Comparison of ENCODE assay signal across 21 cellular contexts in the genomic region with DNA sequence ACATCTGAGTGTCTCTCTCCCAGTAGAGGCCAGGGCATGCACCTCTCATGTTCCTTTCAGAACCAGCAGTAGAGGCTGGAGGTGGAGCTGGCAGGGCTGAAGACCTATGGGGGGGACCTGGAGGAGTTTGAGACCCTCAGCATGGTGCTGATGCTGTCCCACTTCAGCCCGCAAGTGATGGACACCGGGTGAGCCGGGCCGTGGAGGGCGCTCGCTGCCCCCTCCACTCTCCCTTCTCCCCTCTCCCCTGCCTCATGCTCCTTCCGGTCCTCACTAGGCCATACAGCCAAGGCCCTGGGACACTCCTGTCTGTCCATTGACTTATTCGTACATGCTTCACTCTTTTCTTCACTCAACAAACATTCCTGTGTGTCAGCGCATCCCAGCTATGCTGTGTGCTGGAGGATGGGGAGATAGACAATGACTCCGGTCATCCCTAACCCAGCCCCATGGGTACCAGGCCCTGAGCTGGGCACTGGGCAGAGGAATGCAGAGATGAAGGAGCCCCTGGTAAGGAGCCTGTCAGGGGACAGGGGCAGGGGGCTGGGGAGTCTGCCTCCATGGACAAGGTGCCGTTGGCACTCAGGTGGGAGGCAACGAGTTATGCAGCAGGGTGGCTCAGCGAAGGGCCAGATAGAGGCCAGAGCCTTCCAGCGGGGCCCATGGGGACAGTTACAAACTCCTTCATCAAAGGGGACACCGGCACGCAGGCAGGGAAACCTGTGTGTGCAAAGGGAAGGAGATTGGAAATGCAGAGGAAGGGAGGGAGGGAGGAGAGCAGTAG. TPM values are rescaled to one million over a fixed set of nuclear protein-coding genes. Genes with fewer than 3 reads are reported as not detected.
DNase-seq lines count a peak whose midpoint lies in the region; ATAC-seq, FAIRE-seq and TF ChIP-seq lines count a peak whose summit lies in the region.
"Had no signal": no experiment of that assay in that cellular context is flagged by ENCODE, and none has a peak within 500 bp of the region (broad histone marks: within the 10 kb centered on the region; RNA-seq: fewer than 3 reads in every experiment).

No MANE protein-coding gene starts in this region.

- peaks cover 1 to 15% (median 10%) of the 10 kb centered on the region in 4 experiments; a peak in 6 of 7 replicates for H3K27me3 ChIP-seq in H1 (replicated peaks in 1 of 4; ENCODE audit: control insufficient read depth in 3 of 4, extremely low read depth in 1 of 4, insufficient read depth in 3 of 4, low read length in 3 of 4)
- H3K27me3 ChIP-seq in lower lobe of right lung (ENCODE audit: low read depth): peaks cover 43% of the 10 kb centered on the region
- H3K27me3 ChIP-seq in spleen (replicated peaks in 1 of 7): peaks cover 0 to 62% (median 12%) of the 10 kb centered on the region in 7 donors
- H3K27me3 ChIP-seq: BLaER1 had no signal

- H3K9me3 ChIP-seq in H1 (ENCODE audit: insufficient read depth in 2 of 2, low read depth in 1 of 2, low read length in 1 of 2) (no peaks in the 10 kb centered on the region), lower lobe of right lung (no peaks in the 10 kb centered on the region), spleen (peaks cover 0 to 19% (median 10%) of the 10 kb centered on the region in 8 donors)

- H3K4me3 ChIP-seq in H1 (ENCODE audit: extremely low read depth in 1 of 4, insufficient read depth in 2 of 4, low read depth in 3 of 4, low read length in 4 of 4) (no peak overlapping the region), lower lobe of right lung (no peak overlapping the region), spleen (no peak overlapping the region)
- H3K4me3 ChIP-seq: A549, BLaER1, GM23248 had no signal

- H3K27ac ChIP-seq in H1 (ENCODE audit: low read depth, low read length) (no peak overlapping the region), lower lobe of right lung (no peak overlapping the region), spleen (no peak overlapping the region)
- H3K27ac ChIP-seq: 22Rv1, A549, BLaER1, GM23248, HL-60 had no signal

- no peak overlapping the region for H3K56ac ChIP-seq in H1 (replicated peaks; ENCODE audit: insufficient read length, low read depth, low read length)

- no peak overlapping the region for H3K9ac ChIP-seq in H1 (replicated peaks in 1 of 4; ENCODE audit: extremely low read depth in 1 of 4, low read depth in 3 of 4, low read length in 3 of 4)
- H3K9ac ChIP-seq: BLaER1, GM23248 had no signal

- intact Hi-C loops in lower lobe of right lung (cut with DNase I): no loop called here
- intact Hi-C loops in spleen (cut with DNase I; ENCODE audit: low total_unique reads): no loop called here

- TF ChIP-seq RAD21 in H1 (IDR thresholded peaks at IDR 0.05 in 1 of 2, conservative IDR thresholded peaks at IDR 0.05 in 1 of 2; ENCODE audit: low read depth in 2 of 2, low read length in 2 of 2): no peak

- H3K4me3 Mint-ChIP-seq in activated T-cell treated with anti-CD3 and anti-CD28 coated beads, Interleukin-2, amount 50 U/mL, for 4 hours: no peak overlapping the region
- H3K4me3 Mint-ChIP-seq: CD8-positive, alpha-beta T cell had no signal

- H3K79me2 ChIP-seq in H1 (ENCODE audit: control insufficient read depth in 1 of 2, insufficient read depth in 2 of 2, low read length in 2 of 2): no peaks in the 10 kb centered on the region

- peaks cover 34% of the 10 kb centered on the region for H3K27me3 Mint-ChIP-seq in activated T-cell treated with anti-CD3 and anti-CD28 coated beads, Interleukin-2, amount 50 U/mL, for 4 hours (ENCODE audit: low read depth)

- ATAC-seq in activated T-cell treated with anti-CD3 and anti-CD28 coated beads, Interleukin-2, amount 50 U/mL, for 4 hours: no peak
- no peak for ATAC-seq in lower lobe of right lung
- ATAC-seq: A549; CD8-positive, alpha-beta T cell had no signal

- H2BK120ac ChIP-seq in H1 (replicated peaks; ENCODE audit: low read depth, low read length): no peak overlapping the region

- H3K79me1 ChIP-seq in H1 (ENCODE audit: low read depth, low read length): no peaks in the 10 kb centered on the region

- WGBS in H1 (ENCODE audit: extremely low coverage in 1 of 2, insufficient coverage in 1 of 2, insufficient read length in 1 of 2, insufficient replicate concordance in 2 of 2, low coverage in 1 of 2, low lambda C conversion rate in 2 of 2, missing lambda C conversion rate in 1 of 2), 2 experiments: 90% methylated on average over 15 of the region's 16 CpGs; no CpG with 5 or more reads in 1 of the 2 experiments
- WGBS in spleen, 5 donors: 83 to 91% (median 88%) methylated on average over 16 of the region's 16 CpGs

- H3K18ac ChIP-seq in H1 (ENCODE audit: extremely low read depth, low read length): no peak overlapping the region

- TF ChIP-seq CTCF in H1 (IDR thresholded peaks at IDR 0.05; ENCODE audit: control extremely low read depth in 1 of 3, insufficient read depth in 1 of 3, low read depth in 1 of 3, low read length in 3 of 3) (no peak), lower lobe of right lung (IDR thresholded peaks at IDR 0.05) (no peak), spleen (IDR thresholded peaks at IDR 0.05 in 8 of 11, conservative IDR thresholded peaks at IDR 0.05 in 3 of 11) (no peak)

- FAIRE-seq in H1 (lab: Jason Lieb, UNC): no peak
- FAIRE-seq: A549, G401.6, GM12891, GM19239, H54 had no signal

- H4K8ac ChIP-seq in H1 (ENCODE audit: extremely low read depth, insufficient read depth, low read length): peak overlapping the region; percentile 60; the same call in 1 of the 2 replicates

- H2BK15ac ChIP-seq in H1 (ENCODE audit: low read length): no peak overlapping the region

- H3K23me2 ChIP-seq in H1 (ENCODE audit: low read depth, low read length): peaks cover 10% of the 10 kb centered on the region; the same call in 1 of the 2 replicates

- H2BK5ac ChIP-seq in H1 (ENCODE audit: low read depth, low read length): no peak overlapping the region

- no peak overlapping the region for H3K4me2 ChIP-seq in H1 (ENCODE audit: insufficient read depth in 1 of 2, low read depth in 2 of 2, low read length in 2 of 2)
- H3K4me2 ChIP-seq: A549, BLaER1 had no signal

- peaks cover 0 to 8% (median 7%) of the 10 kb centered on the region in 4 experiments; a peak in 4 of 7 replicates for H3K4me1 ChIP-seq in H1 (replicated peaks in 1 of 4; ENCODE audit: control insufficient read depth in 3 of 4, insufficient read depth in 4 of 4, low read length in 3 of 4)
- H3K4me1 ChIP-seq in lower lobe of right lung: no peaks in the 10 kb centered on the region
- H3K4me1 ChIP-seq in spleen: peaks cover 0 to 13% (median 7%) of the 10 kb centered on the region in 6 donors
- H3K4me1 ChIP-seq: A549 had no signal

- H3K9me3 Mint-ChIP-seq in activated T-cell treated with anti-CD3 and anti-CD28 coated beads, Interleukin-2, amount 50 U/mL, for 4 hours: peaks cover 5% of the 10 kb centered on the region

- no peak for TF ChIP-seq EP300 in H1 (IDR thresholded peaks at IDR 0.05; ENCODE audit: borderline replicate concordance in 1 of 2, low read depth in 2 of 2, low read length in 2 of 2)

- no peak overlapping the region for H3K23ac ChIP-seq in H1 (ENCODE audit: insufficient read length)

- no peak overlapping the region for H2BK12ac ChIP-seq in H1 (ENCODE audit: low read depth, low read length)

- no peaks in the 10 kb centered on the region for H4K20me1 ChIP-seq in H1 (replicated peaks in 1 of 2; ENCODE audit: control insufficient read depth in 1 of 2, insufficient read depth in 2 of 2, low read length in 2 of 2)
- H4K20me1 ChIP-seq: BLaER1 had no signal

- H3K4ac ChIP-seq in H1 (replicated peaks; ENCODE audit: insufficient read length, low read depth, low read length): no peak overlapping the region

- TF ChIP-seq POLR2A in H1 (IDR thresholded peaks at IDR 0.05; ENCODE audit: control extremely low read depth in 1 of 2, low read depth in 2 of 2, low read length in 2 of 2) (no peak), spleen (IDR thresholded peaks at IDR 0.05) (no peak)

- no peak overlapping the region for H4K5ac ChIP-seq in H1 (ENCODE audit: insufficient read length, low read depth, low read length)

- peak; percentile 10 for DNase-seq in activated T-cell treated with anti-CD3 and anti-CD28 coated beads, Interleukin-2, amount 50 U/mL, for 1 hour
- DNase-seq in activated T-cell treated with anti-CD3 and anti-CD28 coated beads, Interleukin-2, amount 50 U/mL, for 4 hours: no peak
- DNase-seq in H1 (ENCODE audit: low read depth in 1 of 2, low spot score in 2 of 2) (no peak), lower lobe of right lung (peak; percentile 28), spleen (peak; percentile 63), NCI-H128 (lab: John Stamatoyannopoulos, UW; ENCODE audit: unreplicated experiment) (no peak), DMS153 treated with DMSO at 0.1 percent for 48 hours (lab: John Stamatoyannopoulos, UW; ENCODE audit: unreplicated experiment) (no peak)
- DNase-seq in activated CD8-positive, alpha-beta memory T cell treated with anti-CD3 and anti-CD28 coated beads for 24 hours: no peak
- DNase-seq: Calu3; CD8-positive, alpha-beta T cell; GM23248; HCEC 1CT had no signal

- H3K36me3 ChIP-seq in H1 (ENCODE audit: control insufficient read depth in 2 of 4, insufficient read depth in 4 of 4, low read length in 3 of 4) (no peaks in the 10 kb centered on the region), lower lobe of right lung (no peaks in the 10 kb centered on the region), spleen (no peaks in the 10 kb centered on the region)

- POLR2A ChIA-PET in H1 (lab: Charles Lee; ENCODE audit: partially characterized antibody): no interaction called here

- H3K36me3 Mint-ChIP-seq in activated T-cell treated with anti-CD3 and anti-CD28 coated beads, Interleukin-2, amount 50 U/mL, for 4 hours (ENCODE audit: insufficient read depth): peaks cover 3% of the 10 kb centered on the region
- H3K36me3 Mint-ChIP-seq: CD8-positive, alpha-beta T cell had no signal

- H4K91ac ChIP-seq in H1 (replicated peaks; ENCODE audit: insufficient read length, low read length): no peak overlapping the region

- no peaks in the 10 kb centered on the region for H3K4me1 Mint-ChIP-seq in activated T-cell treated with anti-CD3 and anti-CD28 coated beads, Interleukin-2, amount 50 U/mL, for 4 hours (ENCODE audit: low read depth)

- no peak overlapping the region for H2AFZ ChIP-seq in H1 (ENCODE audit: low read length)
- H2AFZ ChIP-seq: GM23248 had no signal

- CTCF ChIA-PET in H1 (lab: Charles Lee; ENCODE audit: partially characterized antibody): interaction anchor here (0.7 to 3.8 kb wide), 2 partner anchors 9 to 62 kb away, joined by 3 to 25 read pairs; no protein-coding TSS in a partner anchor

- no peak overlapping the region for H3K14ac ChIP-seq in H1 (ENCODE audit: insufficient read length)

- H2AK5ac ChIP-seq in H1 (ENCODE audit: low read depth, low read length): no peak overlapping the region

- no peak overlapping the region for H2BK20ac ChIP-seq in H1 (ENCODE audit: low read length)

RNA-seq across cellular contexts. Expression of gene WFS1, which starts 28.4 kb away (rescaled TPM):
- 1 to 10 TPM; 7.0 to 7.7 (median 7.3) TPM for total RNA-seq in activated T-cell treated with anti-CD3 and anti-CD28 coated beads, Interleukin-2, amount 50 U/mL, for 4 hours
- 29.1 and 34.0 TPM in 2 replicates for total RNA-seq in H1 (2021; fragmentation: NEBNext Ultra II Directional; extraction: Animal tissue kit (Norgen Biotek cat#: 25700))
- polyA plus RNA-seq in H1 (2011; rRNA removed): 43.1 and 55.7 TPM in 2 replicates
- polyA plus RNA-seq in H1 (2011; cell fraction: cytosol; rRNA removed): 24.1 TPM
- 61.1 TPM for polyA plus RNA-seq in H1 (2011; cell fraction: nucleus; rRNA removed)
- 24.6 to 36.6 TPM (median 30.1 TPM) in 4 replicates for polyA plus RNA-seq in H1 (2012, experiment 1 of 2)
- polyA plus RNA-seq in H1 (2012, experiment 2 of 2): 30.5 TPM
- polyA plus RNA-seq in H1 (2013, experiment 1 of 2): 46.0 TPM
- 45.6 TPM for polyA plus RNA-seq in H1 (2013, experiment 2 of 2)
- 30.6 and 54.0 TPM in 2 replicates for polyA minus RNA-seq in H1 (2011; rRNA and poly(A)+ RNA removed)
- 20.2 TPM for polyA minus RNA-seq in H1 (2011; cell fraction: cytosol; rRNA and poly(A)+ RNA removed)
- polyA minus RNA-seq in H1 (2011; cell fraction: nucleus; rRNA and poly(A)+ RNA removed): 24.3 TPM
- total RNA-seq in lower lobe of right lung: 70.3 TPM
- total RNA-seq in spleen: 10 to 100 TPM; 23.8 to 62.2 (median 54.8) TPM
- 10 to 100 TPM in 1 of 3 donors, 1 to 10 TPM in 2; 4.9 to 10.4 (median 8.0) TPM for polyA plus RNA-seq in spleen

RNA-seq across cellular contexts. Expression of gene JAKMIP1, which starts 40.9 kb away (rescaled TPM):
- 1 to 10 TPM; 1.1 to 3.7 (median 3.3) TPM for total RNA-seq in activated T-cell treated with anti-CD3 and anti-CD28 coated beads, Interleukin-2, amount 50 U/mL, for 4 hours
- 3.9 and 4.4 TPM in 2 replicates for total RNA-seq in H1 (2021; fragmentation: NEBNext Ultra II Directional; extraction: Animal tissue kit (Norgen Biotek cat#: 25700))
- 2.5 and 2.7 TPM in 2 replicates for polyA plus RNA-seq in H1 (2011; rRNA removed)
- polyA plus RNA-seq in H1 (2011; cell fraction: cytosol; rRNA removed): 4.6 TPM
- polyA plus RNA-seq in H1 (2011; cell fraction: nucleus; rRNA removed): 6.6 TPM
- 3.2 to 4.2 TPM (median 3.3 TPM) in 4 replicates for polyA plus RNA-seq in H1 (2012, experiment 1 of 2)
- 0.80 TPM for polyA plus RNA-seq in H1 (2012, experiment 2 of 2)
- 1.5 TPM for polyA plus RNA-seq in H1 (2013, experiment 1 of 2)
- polyA plus RNA-seq in H1 (2013, experiment 2 of 2): 1.5 TPM
- 1.5 and 1.9 TPM in 2 replicates for polyA minus RNA-seq in H1 (2011; rRNA and poly(A)+ RNA removed)
- polyA minus RNA-seq in H1 (2011; cell fraction: cytosol; rRNA and poly(A)+ RNA removed): 3.4 TPM
- 9.3 TPM for polyA minus RNA-seq in H1 (2011; cell fraction: nucleus; rRNA and poly(A)+ RNA removed)
- total RNA-seq in lower lobe of right lung: 0.65 TPM
- 1 to 10 TPM; 1.5 to 8.7 (median 3.4) TPM for total RNA-seq in spleen
- 1 to 10 TPM in 1 of 3 donors, under 1 TPM in 2; 0.37 to 1.2 (median 0.77) TPM for polyA plus RNA-seq in spleen
- total RNA-seq: Calu3, GM23248, HT1080 had no signal
- polyA plus RNA-seq: A549, GM23248 had no signal

Comparison
In these comparisons a context has a peak if more than half of its experiments do, and no peak if none do; other contexts are left out.
1. DNase-seq: peak in activated T-cell treated with anti-CD3 and anti-CD28 coated beads, Interleukin-2, amount 50 U/mL, for 1 hour (single experiment), lower lobe of right lung (single experiment) and spleen (single experiment); none in activated T-cell treated with anti-CD3 and anti-CD28 coated beads, Interleukin-2, amount 50 U/mL, for 4 hours (single experiment), H1 (0 of 2), NCI-H128 (single experiment), DMS153 treated with DMSO at 0.1 percent for 48 hours (single experiment) and activated CD8-positive, alpha-beta memory T cell treated with anti-CD3 and anti-CD28 coated beads for 24 hours (single experiment).